ENCODE assay signal across 30 cellular contexts in the genomic region with DNA sequence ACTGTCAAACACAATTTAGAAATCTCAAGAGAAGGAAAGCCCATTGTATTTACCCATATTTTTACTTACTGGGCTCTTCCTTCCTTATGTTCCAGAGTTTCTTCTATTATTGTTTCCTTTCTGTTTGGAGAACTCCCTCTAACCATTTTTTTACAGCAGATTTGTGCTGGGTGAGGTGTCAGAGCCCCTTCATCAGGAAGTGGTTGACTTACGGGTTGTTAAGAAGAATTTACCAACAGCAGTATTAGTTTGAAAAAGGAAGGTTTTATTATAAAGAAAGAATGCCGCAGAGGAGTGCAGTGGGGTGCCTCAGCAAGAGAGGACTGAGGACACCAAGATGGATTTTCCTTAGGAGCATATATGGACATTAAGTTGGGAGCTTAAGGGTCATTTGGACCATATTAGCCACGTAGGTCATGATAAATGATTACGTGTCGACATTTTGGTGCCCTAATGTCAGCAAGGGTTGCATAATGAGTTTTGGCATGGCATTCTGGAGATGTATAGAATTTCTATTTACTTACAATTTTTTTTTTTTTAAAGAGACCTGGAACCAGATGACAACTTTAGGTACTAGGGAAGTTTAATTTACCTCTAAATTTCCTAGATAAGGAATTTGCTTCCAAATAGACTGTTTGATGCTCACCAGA. TPM values are rescaled to one million over a fixed set of nuclear protein-coding genes. Genes with fewer than 3 reads are reported as not detected.
"Had no signal": no experiment of that assay in that cellular context is flagged by ENCODE, and none has a peak within 500 bp of the region (broad histone marks: within the 10 kb centered on the region; RNA-seq: fewer than 3 reads in every experiment).

No MANE protein-coding gene starts in this region.

- H3K27me3 ChIP-seq: heart left ventricle, right lobe of liver, testis, uterus had no signal

- H3K4me3 Mint-ChIP-seq: activated CD4-positive, alpha-beta memory T cell treated with anti-CD3 and anti-CD28 coated beads, Interleukin-2, amount 10 ng/mL, durations not matched to agents 7 days and 5 days; activated CD4-positive, alpha-beta T cell treated with anti-CD3 and anti-CD28 coated beads, Interleukin-2, amount 10 ng/mL, durations not matched to agents 24 days and 14 days; activated T-helper 1 cell treated with anti-CD3 and anti-CD28 coated beads, Interleukin-12 subunit alpha, Interleukin-12 subunit beta, Interleukin-2, Interleukin-4 antibody, amounts not matched to agents 30 ng/mL and 10 ng/mL and 1 ng/mL, durations not matched to agents 14 hours and 24 hours and 36 hours; brain; stimulated activated effector memory CD8-positive, alpha-beta T cell treated with anti-CD3 and anti-CD28 coated beads, Interleukin-12 subunit alpha, Interleukin-12 subunit beta, amount 100 ng/mL, for 72 hours; T-helper 2 cell treated with Interferon-gamma antibody and Interleukin-4, amounts not matched to agents 5 μg/mL and 100 μg/mL, for 36 hours had no signal

- H3K4me1 ChIP-seq: heart left ventricle, right lobe of liver, testis, uterus had no signal

- ATAC-seq: activated CD4-positive, CD25-positive, alpha-beta regulatory T cell treated with anti-CD3 and anti-CD28 coated beads, Interleukin-2, amount 50 U/mL, for 24 hours; heart left ventricle; left colon; right lobe of liver; stimulated activated effector memory CD8-positive, alpha-beta T cell treated with anti-CD3 and anti-CD28 coated beads, Interleukin-12 subunit alpha, Interleukin-12 subunit beta, amount 100 ng/mL, for 72 hours had no signal

- H3K4me3 ChIP-seq: heart left ventricle, right lobe of liver, skin epidermis, testis, uterus had no signal

- H3K27ac Mint-ChIP-seq: activated CD4-positive, alpha-beta memory T cell treated with anti-CD3 and anti-CD28 coated beads, Interleukin-2, amount 10 ng/mL, durations not matched to agents 7 days and 5 days; activated CD4-positive, alpha-beta T cell treated with anti-CD3 and anti-CD28 coated beads, Interleukin-2, amount 10 ng/mL, durations not matched to agents 24 days and 14 days; activated T-helper 1 cell treated with anti-CD3 and anti-CD28 coated beads, Interleukin-12 subunit alpha, Interleukin-12 subunit beta, Interleukin-2, Interleukin-4 antibody, amounts not matched to agents 30 ng/mL and 10 ng/mL and 1 ng/mL, durations not matched to agents 14 hours and 24 hours and 36 hours; brain; stimulated activated effector memory CD8-positive, alpha-beta T cell treated with anti-CD3 and anti-CD28 coated beads, Interleukin-12 subunit alpha, Interleukin-12 subunit beta, amount 100 ng/mL, for 72 hours; T-helper 2 cell treated with Interferon-gamma antibody and Interleukin-4, amounts not matched to agents 5 μg/mL and 100 μg/mL, for 36 hours had no signal

- H3K9me3 Mint-ChIP-seq: activated CD4-positive, alpha-beta memory T cell treated with anti-CD3 and anti-CD28 coated beads, Interleukin-2, amount 10 ng/mL, durations not matched to agents 7 days and 5 days; activated CD4-positive, alpha-beta T cell treated with anti-CD3 and anti-CD28 coated beads, Interleukin-2, amount 10 ng/mL, durations not matched to agents 24 days and 14 days; T-helper 2 cell treated with Interferon-gamma antibody and Interleukin-4, amounts not matched to agents 5 μg/mL and 100 μg/mL, for 36 hours had no signal

- DNase-seq: activated CD4-positive, alpha-beta memory T cell treated with anti-CD3 and anti-CD28 coated beads, Interleukin-2, amount 10 ng/mL, durations not matched to agents 7 days and 5 days; activated CD4-positive, alpha-beta T cell treated with anti-CD3 and anti-CD28 coated beads, Interleukin-2, amount 10 ng/mL, durations not matched to agents 24 days and 14 days; activated gamma-delta T cell; activated naive CD4-positive, alpha-beta T cell treated with anti-CD3 and anti-CD28 coated beads, Interleukin-2, amount 50 U/mL, for 16 hours; aorta; cortex of kidney; heart left ventricle; left colon; mesenchymal stem cell; occipital lobe; posterior cingulate gyrus; right lobe of liver; stimulated activated CD4-positive, alpha-beta T cell treated with anti-CD3 and anti-CD28 coated beads, Interleukin-1b, Interleukin-23, amount 100 ng/mL, for 48 hours; testis; trophoblast cell; uterus had no signal

- H3K27ac ChIP-seq: heart left ventricle, right lobe of liver, skin epidermis, testis, uterus, VCaP had no signal

- H3K36me3 Mint-ChIP-seq: brain; stimulated activated effector memory CD8-positive, alpha-beta T cell treated with anti-CD3 and anti-CD28 coated beads, Interleukin-12 subunit alpha, Interleukin-12 subunit beta, amount 100 ng/mL, for 72 hours had no signal

- H3K9me3 ChIP-seq: right lobe of liver, testis, uterus had no signal

- H3K36me3 ChIP-seq: heart left ventricle, right lobe of liver, uterus had no signal

- FAIRE-seq: keratinocyte had no signal

RNA-seq across cellular contexts. Expression of gene TBATA, which starts 6.3 kb away (rescaled TPM):
- total RNA-seq: activated CD4-positive, alpha-beta memory T cell treated with anti-CD3 and anti-CD28 coated beads, Interleukin-2, amount 10 ng/mL, durations not matched to agents 7 days and 5 days; activated CD4-positive, alpha-beta T cell treated with anti-CD3 and anti-CD28 coated beads, Interleukin-2, amount 10 ng/mL, durations not matched to agents 24 days and 14 days; activated T-helper 1 cell treated with anti-CD3 and anti-CD28 coated beads, Interleukin-12 subunit alpha, Interleukin-12 subunit beta, Interleukin-2, Interleukin-4 antibody, amounts not matched to agents 30 ng/mL and 10 ng/mL and 1 ng/mL, durations not matched to agents 14 hours and 24 hours and 36 hours; aorta; epithelial cell of proximal tubule; fibroblast of villous mesenchyme; heart left ventricle; left colon; lower leg skin; mononuclear cell; myocyte; occipital lobe; right lobe of liver; uterus had no signal
- polyA plus RNA-seq: aorta, heart left ventricle, keratinocyte, neural cell had no signal
